In genomic region chrX:102712967-102713677, GRCh38 we compare ENCODE assay signal across 8 cellular contexts. TPM values are rescaled to one million over a fixed set of nuclear protein-coding genes. Genes with fewer than 3 reads are reported as not detected.
DNase-seq lines count a peak whose midpoint lies in the region; ATAC-seq and TF ChIP-seq lines count a peak whose summit lies in the region.

No MANE protein-coding gene starts in this region.

- H3K27ac ChIP-seq in SJCRH30: peak overlapping the region; percentile 27; the same call in 1 of the 2 replicates
- H3K27ac ChIP-seq in layer of hippocampus (ENCODE audit: low read depth, low read length): peak overlapping the region; percentile 83
- peak overlapping the region in 7 of 8 donors; percentile 63 to 79 (median 75) for H3K27ac ChIP-seq in spleen

- no peak for TF ChIP-seq POLR2A in spleen (IDR thresholded peaks at IDR 0.05)

- WGBS in spleen, 5 donors: 7 to 43% (median 12%) methylated on average over 11 to 28 of the region's 28 CpGs

- H3K4me3 ChIP-seq in SJCRH30 (peak overlapping the region; percentile 60), spleen (peak overlapping the region; percentile 24 to 72 (median 44))

- peak in 8 of 11 experiments; percentile 18 to 57 (median 48) for TF ChIP-seq CTCF in spleen (IDR thresholded peaks at IDR 0.05 in 8 of 11, conservative IDR thresholded peaks at IDR 0.05 in 3 of 11)

- H3K36me3 ChIP-seq in SJCRH30 (no peaks in the 10 kb centered on the region), spleen (no peaks in the 10 kb centered on the region)

- peak; percentile 26 for DNase-seq in COLO829 (ENCODE audit: low spot score)
- DNase-seq in SJCRH30: no peak
- peak; percentile 17 to 57 for DNase-seq in dermis microvascular lymphatic vessel endothelial cell (ENCODE audit: low read depth in 2 of 2)
- no peak for DNase-seq in spleen
- DNase-seq in OCI-M1 (lab: John Stamatoyannopoulos, UW): no peak

- no peaks in the 10 kb centered on the region for H3K9me3 ChIP-seq in SJCRH30 (replicated peaks)
- no peaks in the 10 kb centered on the region for H3K9me3 ChIP-seq in spleen

- H3K27me3 ChIP-seq in SJCRH30: no peaks in the 10 kb centered on the region
- H3K27me3 ChIP-seq in layer of hippocampus (ENCODE audit: control insufficient read depth, insufficient read depth, low read length): no peaks in the 10 kb centered on the region
- peaks cover 0 to 19% (median 11%) of the 10 kb centered on the region in 7 donors for H3K27me3 ChIP-seq in spleen (replicated peaks in 1 of 7)

- H3K4me1 ChIP-seq in SJCRH30: no peaks in the 10 kb centered on the region
- H3K4me1 ChIP-seq in spleen: peaks cover 0 to 8% (median 0%) of the 10 kb centered on the region in 6 donors

- intact Hi-C loops in spleen (cut with DNase I; ENCODE audit: low total_unique reads): loop anchor here (10.0 kb wide), 1 partner anchor 58 kb away; the partner anchor contains the start of gene GPRASP1

- ATAC-seq in HG03342 (IDR thresholded peaks at IDR 0.05; ENCODE audit: unreplicated experiment) (peak; percentile 44), HG03280 (IDR thresholded peaks at IDR 0.05; ENCODE audit: unreplicated experiment) (no peak)

RNA-seq across cellular contexts. Expression of gene GPRASP2, which starts 0.9 kb away (rescaled TPM):
- total RNA-seq in SJCRH30 (2014; rRNA removed; shearing (Covaris generic)): 7.2 and 7.4 TPM in 2 replicates
- total RNA-seq in dermis microvascular lymphatic vessel endothelial cell (8.6 and 11.4 TPM in 2 replicates), spleen (10 to 100 TPM in 4 of 7 donors, 1 to 10 TPM in 3; 6.9 to 14.5 (median 10.3) TPM)
- 1 to 10 TPM; 1.7 to 4.4 (median 2.0) TPM for polyA plus RNA-seq in spleen

RNA-seq across cellular contexts. Expression of gene GPRASP3, which starts 7.4 kb away (rescaled TPM):
- 6.2 and 8.7 TPM in 2 replicates for total RNA-seq in SJCRH30 (2014; rRNA removed; shearing (Covaris generic))
- total RNA-seq in dermis microvascular lymphatic vessel endothelial cell: 4.6 and 4.7 TPM in 2 replicates
- 10 to 100 TPM in 1 of 7 donors, 1 to 10 TPM in 6; 2.2 to 12.8 (median 5.2) TPM for total RNA-seq in spleen
- under 1 TPM; 0.37 to 0.86 (median 0.47) TPM for polyA plus RNA-seq in spleen

Comparison
In these comparisons a context has a peak if more than half of its experiments do, and no peak if none do; other contexts are left out.
1. DNase-seq: peak in COLO829 (single experiment) and dermis microvascular lymphatic vessel endothelial cell (2 of 2); none in SJCRH30 (0 of 2), spleen (single experiment) and OCI-M1 (single experiment).
2. H3K27ac ChIP-seq: peak in every context shown above with its lines; median percentile 83 in layer of hippocampus; 75 in spleen; 27 in SJCRH30.